9 cellular contexts compared by ENCODE assay signal in the genomic region with DNA sequence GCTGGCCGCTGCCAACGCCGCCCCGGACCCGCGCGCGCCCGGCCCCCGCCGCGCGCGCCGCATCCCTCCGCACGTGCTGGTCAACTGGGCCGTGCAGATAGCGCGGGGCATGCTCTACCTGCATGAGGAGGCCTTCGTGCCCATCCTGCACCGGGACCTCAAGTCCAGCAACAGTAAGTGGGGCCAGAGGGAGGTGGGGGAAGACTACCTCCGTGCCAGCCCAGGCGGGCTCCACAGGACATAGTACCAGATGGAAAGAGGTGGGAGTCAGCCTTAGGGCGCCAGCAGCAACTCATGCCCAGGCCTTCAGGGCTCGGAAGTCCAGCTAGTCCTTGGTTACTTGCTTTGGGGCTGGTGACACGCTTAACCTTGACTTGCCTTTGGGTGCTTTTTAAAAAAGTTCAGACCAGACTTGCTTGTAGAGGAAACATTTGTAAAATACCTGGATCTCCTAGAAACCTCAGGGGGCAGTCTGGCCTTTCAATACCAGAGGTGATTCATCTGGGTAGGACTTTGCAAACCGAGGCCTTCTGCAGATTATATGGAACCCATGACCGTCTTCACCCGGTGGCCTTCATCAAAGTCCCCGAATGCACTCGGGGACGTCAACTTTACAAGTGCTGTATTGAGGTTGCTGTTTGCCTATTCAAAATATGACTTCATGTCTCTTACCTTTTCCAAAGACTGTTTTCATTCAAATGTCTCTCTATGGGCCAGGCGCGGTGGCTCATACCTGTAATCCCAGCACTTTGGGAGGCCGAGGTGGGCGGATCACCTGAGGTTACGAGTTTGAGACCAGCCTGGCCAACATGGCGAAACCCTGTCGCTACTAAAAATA. TPM values are rescaled to one million over a fixed set of nuclear protein-coding genes. Genes with fewer than 3 reads are reported as not detected.
DNase-seq lines count a peak whose midpoint lies in the region; ATAC-seq, FAIRE-seq and TF ChIP-seq lines count a peak whose summit lies in the region.
"Had no signal": no experiment of that assay in that cellular context is flagged by ENCODE, and none has a peak within 500 bp of the region (broad histone marks: within the 10 kb centered on the region; RNA-seq: fewer than 3 reads in every experiment).

No MANE protein-coding gene starts in this region.

- peak overlapping the region; percentile 66 for H3K4me3 Mint-ChIP-seq in activated CD4-positive, alpha-beta T cell treated with anti-CD3 and anti-CD28 coated beads, Interleukin-2, amount 10 ng/mL, durations not matched to agents 7 days and 5 days

- no peaks in the 10 kb centered on the region for H3K79me2 ChIP-seq in HepG2 (ENCODE audit: insufficient read depth, low read length)

- no peaks in the 10 kb centered on the region for H3K36me3 Mint-ChIP-seq in activated CD4-positive, alpha-beta T cell treated with anti-CD3 and anti-CD28 coated beads, Interleukin-2, amount 10 ng/mL, durations not matched to agents 7 days and 5 days (ENCODE audit: low read depth)

- no peaks in the 10 kb centered on the region for H4K20me1 ChIP-seq in HepG2 (ENCODE audit: insufficient read depth, low read length)

- peaks cover 15% of the 10 kb centered on the region for H3K27me3 Mint-ChIP-seq in activated CD4-positive, alpha-beta T cell treated with anti-CD3 and anti-CD28 coated beads, Interleukin-2, amount 10 ng/mL, durations not matched to agents 7 days and 5 days

- FAIRE-seq in HepG2 (lab: Jason Lieb, UNC): no peak
- FAIRE-seq: colon had no signal

- H3K4me2 ChIP-seq in HepG2 (ENCODE audit: low read depth, low read length): no peak overlapping the region

- H3K27ac Mint-ChIP-seq in activated CD4-positive, alpha-beta T cell treated with anti-CD3 and anti-CD28 coated beads, Interleukin-2, amount 10 ng/mL, durations not matched to agents 7 days and 5 days: no peak overlapping the region

- H3K4me3 ChIP-seq in liver (ENCODE audit: low read depth in 1 of 3, low read length in 3 of 3) (peak overlapping the region; percentile 66 to 94 (median 79)), HepG2 (replicated peaks in 1 of 3; ENCODE audit: insufficient read depth in 1 of 3, low read depth in 2 of 3, low read length in 3 of 3) (no peak overlapping the region), right atrium auricular region (peak overlapping the region; percentile 50 to 68), skeletal muscle tissue (ENCODE audit: low read length in 3 of 3) (peak overlapping the region in 2 of 3 donors; percentile 69 to 71)

- no peaks in the 10 kb centered on the region for H3K9me3 Mint-ChIP-seq in activated CD4-positive, alpha-beta T cell treated with anti-CD3 and anti-CD28 coated beads, Interleukin-2, amount 10 ng/mL, durations not matched to agents 7 days and 5 days

- TF ChIP-seq EP300 in HepG2 (IDR thresholded peaks at IDR 0.05; ENCODE audit: low read depth in 2 of 2, low read length in 2 of 2) (no peak), HepG2 (CRISPR knock-in tag; IDR thresholded peaks at IDR 0.05; ENCODE audit: borderline replicate concordance) (no peak)

- intact Hi-C loops in HepG2 (cut with micrococcal nuclease; ENCODE audit: unreplicated experiment): no loop called here

- no peak for TF ChIP-seq RAD21 in liver (IDR thresholded peaks at IDR 0.05)
- TF ChIP-seq RAD21 in HepG2 (CRISPR knock-in tag; IDR thresholded peaks at IDR 0.05): no peak

- H3K9me3 ChIP-seq in liver (ENCODE audit: control insufficient read depth in 4 of 4, low read length in 3 of 4): no peaks in the 10 kb centered on the region
- no peaks in the 10 kb centered on the region for H3K9me3 ChIP-seq in HepG2 (ENCODE audit: low read length)
- H3K9me3 ChIP-seq in right atrium auricular region: no peaks in the 10 kb centered on the region
- no peaks in the 10 kb centered on the region for H3K9me3 ChIP-seq in skeletal muscle tissue (ENCODE audit: control insufficient read depth in 3 of 3, low read length in 3 of 3)

- DNase-seq in HepG2 (ENCODE audit: low spot score) (no peak), right atrium auricular region (ENCODE audit: low spot score) (no peak), amniotic stem cell (lab: John Stamatoyannopoulos, UW) (no peak)
- DNase-seq in activated CD4-positive, alpha-beta T cell treated with anti-CD3 and anti-CD28 coated beads, Interleukin-2, amount 10 ng/mL, durations not matched to agents 7 days and 5 days: no peak

- WGBS in liver: 29% methylated on average over 39 of the region's 40 CpGs
- WGBS in HepG2 (ENCODE audit: low lambda C conversion rate): 72% methylated on average over 13 of the region's 40 CpGs

- POLR2A ChIA-PET in HepG2 (lab: Yijun Ruan, JAX): no interaction called here
- POLR2A ChIA-PET in activated CD4-positive, alpha-beta T cell treated with anti-CD3 and anti-CD28 coated beads, Interleukin-2, amount 10 ng/mL, durations not matched to agents 7 days and 5 days (lab: Charles Lee): no interaction called here

- CTCF ChIA-PET in HepG2 (lab: Yijun Ruan, JAX; ENCODE audit: low intra/inter-chr PET ratio, low total read pairs): no interaction called here
- CTCF ChIA-PET in activated CD4-positive, alpha-beta T cell treated with anti-CD3 and anti-CD28 coated beads, Interleukin-2, amount 10 ng/mL, durations not matched to agents 7 days and 5 days (lab: Charles Lee): interaction anchor here (1.9 kb wide), 1 partner anchor 24 kb away, joined by 4 read pairs; no protein-coding TSS in a partner anchor

- H3K9ac ChIP-seq in liver (ENCODE audit: low read depth in 1 of 2, low read length in 2 of 2): peak overlapping the region in 1 of 2 donors; percentile 1
- no peak overlapping the region for H3K9ac ChIP-seq in HepG2 (ENCODE audit: insufficient read depth, low read depth, low read length)
- H3K9ac ChIP-seq in skeletal muscle tissue (ENCODE audit: low read depth in 1 of 3, low read length in 3 of 3): no peak overlapping the region

- TF ChIP-seq POLR2A in HepG2 (IDR thresholded peaks at IDR 0.05; ENCODE audit: insufficient read depth in 1 of 2, low read depth in 2 of 2, low read length in 2 of 2): no peak

- H3K4me1 Mint-ChIP-seq in activated CD4-positive, alpha-beta T cell treated with anti-CD3 and anti-CD28 coated beads, Interleukin-2, amount 10 ng/mL, durations not matched to agents 7 days and 5 days: peaks cover 12% of the 10 kb centered on the region

- in situ Hi-C loops in HepG2 (cut with HindIII; ENCODE audit: extremely low pct_ligation_motif_present, low pct_unique_long_range_greater_than_20kb): no loop called here

- no peaks in the 10 kb centered on the region for H3K27me3 ChIP-seq in liver (ENCODE audit: control insufficient read depth in 4 of 4, insufficient read depth in 4 of 4, low read length in 3 of 4)
- H3K27me3 ChIP-seq in HepG2 (ENCODE audit: control insufficient read depth in 1 of 2, insufficient read depth in 2 of 2, low read length in 2 of 2): no peaks in the 10 kb centered on the region
- no peaks in the 10 kb centered on the region for H3K27me3 ChIP-seq in right atrium auricular region
- H3K27me3 ChIP-seq in skeletal muscle tissue (ENCODE audit: control insufficient read depth in 3 of 3, insufficient read depth in 3 of 3, low read length in 3 of 3): peaks cover 0 to 20% (median 4%) of the 10 kb centered on the region in 3 donors

- H3K27ac ChIP-seq in liver (ENCODE audit: low read depth in 1 of 2, low read length in 2 of 2) (no peak overlapping the region), HepG2 (ENCODE audit: extremely low read length, insufficient read depth, low read length) (no peak overlapping the region), right atrium auricular region (no peak overlapping the region), skeletal muscle tissue (ENCODE audit: low read depth, low read length) (no peak overlapping the region)

- no peak overlapping the region for H2AFZ ChIP-seq in HepG2 (ENCODE audit: low read length)

- no TSS peak for BruUV-seq in HepG2 (replicated peaks; lab: Mats Ljungman, UMichigan)

- H3K36me3 ChIP-seq in liver (ENCODE audit: control insufficient read depth in 4 of 4, insufficient read depth in 3 of 4, low read depth in 1 of 4, low read length in 3 of 4) (no peaks in the 10 kb centered on the region), HepG2 (replicated peaks in 1 of 2; ENCODE audit: control insufficient read depth in 1 of 2, insufficient read depth in 2 of 2, low read length in 2 of 2) (no peaks in the 10 kb centered on the region), right atrium auricular region (no peaks in the 10 kb centered on the region), skeletal muscle tissue (ENCODE audit: control insufficient read depth in 3 of 3, insufficient read depth in 3 of 3, low read length in 3 of 3) (no peaks in the 10 kb centered on the region)

- H3K4me1 ChIP-seq in liver (ENCODE audit: control insufficient read depth in 4 of 4, insufficient read depth in 4 of 4, low read length in 3 of 4) (peaks cover 8 to 38% (median 15%) of the 10 kb centered on the region in 4 donors), HepG2 (ENCODE audit: insufficient read depth, low read length) (no peaks in the 10 kb centered on the region), right atrium auricular region (peaks cover 0 to 18% of the 10 kb centered on the region in 2 donors), skeletal muscle tissue (ENCODE audit: control insufficient read depth in 3 of 3, insufficient read depth in 3 of 3, low read length in 3 of 3) (peaks cover 6 to 14% (median 11%) of the 10 kb centered on the region in 3 donors)

- ATAC-seq in HepG2: no peak
- no peak for ATAC-seq in HG03565 (IDR thresholded peaks at IDR 0.05; ENCODE audit: unreplicated experiment)
- ATAC-seq in GM18861 (IDR thresholded peaks at IDR 0.05; ENCODE audit: unreplicated experiment): no peak

- TF ChIP-seq CTCF in liver (IDR thresholded peaks at IDR 0.05; ENCODE audit: low read depth, low read length, missing input control): no peak
- no peak for TF ChIP-seq CTCF in HepG2 (CRISPR knock-in tag; IDR thresholded peaks at IDR 0.05)
- TF ChIP-seq CTCF in right atrium auricular region (IDR thresholded peaks at IDR 0.05): no peak

RNA-seq across cellular contexts. Expression of gene MAP3K21, which starts 1.4 kb away (rescaled TPM):
- total RNA-seq in liver: 1 to 10 TPM in 1 of 2 donors, under 1 TPM in 1; 0.51 to 7.3 TPM
- polyA plus RNA-seq in liver: 1 to 10 TPM; 1.6 TPM
- total RNA-seq in HepG2 (2016; rRNA removed; fragmentation: Illumina TruSeq; extraction: Trizol): not detected in 2 replicates
- total RNA-seq in HepG2 (2016; cell fraction: cytosol; rRNA removed; fragmentation: Illumina TruSeq; extraction: Trizol; ENCODE audit: low read depth): not detected in 2 replicates
- not detected in 2 replicates for total RNA-seq in HepG2 (2016; cell fraction: insoluble cytoplasmic fraction; rRNA removed; fragmentation: Illumina TruSeq; extraction: Trizol)
- not detected in 2 replicates for total RNA-seq in HepG2 (2016; cell fraction: membrane; rRNA removed; fragmentation: Illumina TruSeq; extraction: Trizol)
- not detected in 2 replicates for total RNA-seq in HepG2 (2016; cell fraction: nucleus; rRNA removed; fragmentation: Illumina TruSeq; extraction: Trizol)
- not detected in 2 replicates for polyA plus RNA-seq in HepG2 (2011; rRNA removed)
- polyA plus RNA-seq in HepG2 (2011; cell fraction: cytosol; rRNA removed): not detected in 2 replicates
- not detected in 2 replicates for polyA plus RNA-seq in HepG2 (2011; cell fraction: nucleus; rRNA removed)
- not detected in 2 replicates for polyA plus RNA-seq in HepG2 (2012)
- not detected in 2 replicates for polyA plus RNA-seq in HepG2 (2016; cell fraction: cytosol; fragmentation: Illumina TruSeq; extraction: Trizol; ENCODE audit: low read depth)
- polyA plus RNA-seq in HepG2 (2016; cell fraction: insoluble cytoplasmic fraction; fragmentation: Illumina TruSeq; extraction: Trizol; ENCODE audit: low read depth): not detected in 2 replicates
- not detected in 2 replicates for polyA plus RNA-seq in HepG2 (2016; cell fraction: membrane; fragmentation: Illumina TruSeq; extraction: Trizol; ENCODE audit: low read depth)
- not detected in 2 replicates for polyA plus RNA-seq in HepG2 (2016; cell fraction: nucleus; fragmentation: Illumina TruSeq; extraction: Trizol; ENCODE audit: insufficient read depth, low read depth)
- 44.2 TPM in 1 of 2 replicates, not detected in the other for polyA minus RNA-seq in HepG2 (2011; rRNA and poly(A)+ RNA removed; ENCODE audit: low replicate concordance)
- 0.18 and 0.20 TPM in 2 replicates for polyA minus RNA-seq in HepG2 (2011; cell fraction: cytosol; rRNA and poly(A)+ RNA removed)
- 0.13 and 0.25 TPM in 2 replicates for polyA minus RNA-seq in HepG2 (2011; cell fraction: nucleus; rRNA and poly(A)+ RNA removed)
- total RNA-seq in activated CD4-positive, alpha-beta T cell treated with anti-CD3 and anti-CD28 coated beads, Interleukin-2, amount 10 ng/mL, durations not matched to agents 7 days and 5 days: under 1 TPM; 0.84 to 0.87 TPM
- total RNA-seq in right atrium auricular region: 1 to 10 TPM; 1.2 to 1.4 TPM
- total RNA-seq in skeletal muscle tissue: 0.52 TPM

RNA-seq across cellular contexts. Expression of gene PCNX2, which starts 33.4 kb away (rescaled TPM):
- total RNA-seq in liver: 1 to 10 TPM in 1 of 2 donors, under 1 TPM in 1; 0.89 to 3.1 TPM
- under 1 TPM; 0.20 to 0.96 TPM for polyA plus RNA-seq in liver
- total RNA-seq in HepG2 (2016; rRNA removed; fragmentation: Illumina TruSeq; extraction: Trizol): 0.11 TPM in 1 of 2 replicates, not detected in the other
- not detected in 2 replicates for total RNA-seq in HepG2 (2016; cell fraction: cytosol; rRNA removed; fragmentation: Illumina TruSeq; extraction: Trizol; ENCODE audit: low read depth)
- not detected in 2 replicates for total RNA-seq in HepG2 (2016; cell fraction: insoluble cytoplasmic fraction; rRNA removed; fragmentation: Illumina TruSeq; extraction: Trizol)
- not detected in 2 replicates for total RNA-seq in HepG2 (2016; cell fraction: membrane; rRNA removed; fragmentation: Illumina TruSeq; extraction: Trizol)
- total RNA-seq in HepG2 (2016; cell fraction: nucleus; rRNA removed; fragmentation: Illumina TruSeq; extraction: Trizol): not detected in 2 replicates
- polyA plus RNA-seq in HepG2 (2011; rRNA removed): 0.13 and 0.42 TPM in 2 replicates
- 0.06 and 0.12 TPM in 2 replicates for polyA plus RNA-seq in HepG2 (2011; cell fraction: cytosol; rRNA removed)
- 0.33 and 0.39 TPM in 2 replicates for polyA plus RNA-seq in HepG2 (2011; cell fraction: nucleus; rRNA removed)
- polyA plus RNA-seq in HepG2 (2012): 0.21 TPM in 1 of 2 replicates, not detected in the other
- not detected in 2 replicates for polyA plus RNA-seq in HepG2 (2016; cell fraction: cytosol; fragmentation: Illumina TruSeq; extraction: Trizol; ENCODE audit: low read depth)
- polyA plus RNA-seq in HepG2 (2016; cell fraction: insoluble cytoplasmic fraction; fragmentation: Illumina TruSeq; extraction: Trizol; ENCODE audit: low read depth): not detected in 2 replicates
- not detected in 2 replicates for polyA plus RNA-seq in HepG2 (2016; cell fraction: membrane; fragmentation: Illumina TruSeq; extraction: Trizol; ENCODE audit: low read depth)
- not detected in 2 replicates for polyA plus RNA-seq in HepG2 (2016; cell fraction: nucleus; fragmentation: Illumina TruSeq; extraction: Trizol; ENCODE audit: insufficient read depth, low read depth)
- 61.8 TPM in 1 of 2 replicates, not detected in the other for polyA minus RNA-seq in HepG2 (2011; rRNA and poly(A)+ RNA removed; ENCODE audit: low replicate concordance)
- 0.26 and 0.49 TPM in 2 replicates for polyA minus RNA-seq in HepG2 (2011; cell fraction: cytosol; rRNA and poly(A)+ RNA removed)
- polyA minus RNA-seq in HepG2 (2011; cell fraction: nucleus; rRNA and poly(A)+ RNA removed): 0.26 TPM in 1 of 2 replicates, not detected in the other
- 10 to 100 TPM; 25.0 to 29.8 TPM for total RNA-seq in activated CD4-positive, alpha-beta T cell treated with anti-CD3 and anti-CD28 coated beads, Interleukin-2, amount 10 ng/mL, durations not matched to agents 7 days and 5 days
- total RNA-seq in right atrium auricular region: 1 to 10 TPM; 8.1 to 9.0 TPM
- total RNA-seq in skeletal muscle tissue: 23.5 TPM

Comparison
In these comparisons a context has a peak if more than half of its experiments do, and no peak if none do; other contexts are left out.
1. H3K4me3 ChIP-seq: peak in liver (3 of 3), right atrium auricular region (2 of 2) and skeletal muscle tissue (2 of 3); none in HepG2 (0 of 3).